16 cellular contexts compared by ENCODE assay signal in the genomic region with DNA sequence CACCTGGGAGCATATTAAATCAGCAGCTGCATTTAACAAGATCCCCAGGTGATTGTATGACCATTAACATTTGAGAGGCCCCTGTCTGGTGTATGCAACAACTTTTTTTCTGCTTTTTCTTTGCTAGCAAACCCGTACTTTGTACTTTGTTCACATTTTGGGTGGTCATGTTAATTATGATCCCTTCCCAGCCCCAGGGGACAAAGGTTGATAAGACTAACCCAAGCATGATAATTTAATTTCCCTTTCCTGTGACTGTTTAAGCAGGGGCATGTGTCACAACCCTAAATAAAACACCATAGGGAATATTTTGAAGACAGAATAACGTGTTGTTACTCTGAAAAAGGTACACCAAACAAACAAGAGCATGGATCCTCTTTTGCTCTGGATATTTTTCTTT.
A peak's percentile ranks its signal among the peaks of the same experiment; 100 is the strongest.
DNase-seq lines count a peak whose midpoint lies in the region; FAIRE-seq and TF ChIP-seq lines count a peak whose summit lies in the region.
"Had no signal": no experiment of that assay in that cellular context is flagged by ENCODE, and none has a peak within 500 bp of the region (broad histone marks: within the 10 kb centered on the region; RNA-seq: fewer than 3 reads in every experiment).

No MANE protein-coding gene starts in this region.

- H3K4me3 ChIP-seq in mesendoderm (ENCODE audit: low read length), result no peak overlapping the region
- no peak overlapping the region for H3K4me3 ChIP-seq in lower leg skin (ENCODE audit: low read depth, poor library complexity, severe bottlenecking)
- H3K4me3 ChIP-seq in osteoblast (ENCODE audit: insufficient read depth, low read length), result no peak overlapping the region
- H3K4me3 ChIP-seq: SJCRH30 had no signal

- no CpG with 5 or more reads among the region's 2 CpGs for WGBS in mesendoderm (ENCODE audit: extremely low coverage, insufficient coverage, low lambda C conversion rate)
- WGBS in lower leg skin, 2 donors, result 37 to 53% methylated on average over 2 of the region's 2 CpGs

- H2AFZ ChIP-seq in osteoblast (ENCODE audit: low read length), result no peak overlapping the region

- H2BK15ac ChIP-seq in mesendoderm (replicated peaks; ENCODE audit: low read depth), result no peak overlapping the region

- H3K9me3 ChIP-seq in osteoblast (ENCODE audit: low read depth, low read length), result no peaks in the 10 kb centered on the region
- H3K9me3 ChIP-seq: SJCRH30 had no signal

- no peak overlapping the region for H4K5ac ChIP-seq in mesendoderm (ENCODE audit: low read length)

- H4K20me1 ChIP-seq in osteoblast (ENCODE audit: insufficient read depth, low read length), result no peaks in the 10 kb centered on the region

- intact Hi-C loops in lower leg skin (cut with DNase I; ENCODE audit: low total_unique reads), result no loop called here

- no peak overlapping the region for H2AK5ac ChIP-seq in mesendoderm (ENCODE audit: low read length)

- no peaks in the 10 kb centered on the region for H3K27me3 ChIP-seq in mesendoderm (ENCODE audit: insufficient read depth, low read length, poor library complexity)
- no peaks in the 10 kb centered on the region for H3K27me3 ChIP-seq in osteoblast (ENCODE audit: insufficient read depth, low read length)
- H3K27me3 ChIP-seq: SJCRH30 had no signal

- H3K9ac ChIP-seq in mesendoderm (ENCODE audit: low read length), result no peak overlapping the region

- H3K56ac ChIP-seq in mesendoderm (ENCODE audit: low read length), result no peak overlapping the region

- H4K8ac ChIP-seq in mesendoderm (ENCODE audit: low read depth, low read length), result no peak overlapping the region

- H2BK5ac ChIP-seq in mesendoderm (ENCODE audit: low read length), result no peak overlapping the region

- no peak overlapping the region for H3K23ac ChIP-seq in mesendoderm (ENCODE audit: low read length)

- no peaks in the 10 kb centered on the region for H3K4me1 ChIP-seq in mesendoderm (ENCODE audit: control insufficient read depth, low read depth, low read length)
- no peaks in the 10 kb centered on the region for H3K4me1 ChIP-seq in osteoblast (ENCODE audit: insufficient read depth, low read length)
- H3K4me1 ChIP-seq: SJCRH30 had no signal

- H3K79me2 ChIP-seq in mesendoderm (ENCODE audit: control insufficient read depth, insufficient read depth, low read length) (no peaks in the 10 kb centered on the region), osteoblast (ENCODE audit: insufficient read depth, low read length) (no peaks in the 10 kb centered on the region)

- DNase-seq in NCI-H1417 (lab: John Stamatoyannopoulos, UW) (peak in 2 of 3 experiments; percentile 12 to 63), NCI-H1417 treated with DMSO at 0.1 percent for 48 hours (lab: John Stamatoyannopoulos, UW) (no peak), HuH-7.5 (ENCODE audit: low spot score) (peak; percentile 0), NCI-H69 (lab: John Stamatoyannopoulos, UW) (peak; percentile 87), mesendoderm (peak; percentile 25), HTR-8/SVneo (ENCODE audit: insufficient read length, low spot score) (no peak), lower leg skin (ENCODE audit: low spot score in 2 of 2) (no peak), osteoblast (ENCODE audit: insufficient read length, low spot score, missing footprints) (no peak)
- DNase-seq: DMS79 treated with DMSO at 0.1 percent for 48 hours, KG1, NCI-H187, NCI-H2227 treated with DMSO at 0.1 percent for 48 hours, SJCRH30, T-cell had no signal

- no peak overlapping the region for H3K4ac ChIP-seq in mesendoderm (ENCODE audit: low read depth, low read length)

- H3K36me3 ChIP-seq in mesendoderm (ENCODE audit: control insufficient read depth, insufficient read depth, low read length) (no peaks in the 10 kb centered on the region), osteoblast (ENCODE audit: insufficient read depth, low read length) (no peaks in the 10 kb centered on the region)
- H3K36me3 ChIP-seq: SJCRH30 had no signal

- TF ChIP-seq CTCF in lower leg skin (IDR thresholded peaks at IDR 0.05), result no peak
- no peak for TF ChIP-seq CTCF in osteoblast (IDR thresholded peaks at IDR 0.05; ENCODE audit: extremely low read depth, low read depth, low read length)

- H3K79me1 ChIP-seq in mesendoderm (ENCODE audit: low read length), result no peaks in the 10 kb centered on the region

- H3K27ac ChIP-seq in mesendoderm (ENCODE audit: low read depth, low read length) (no peak overlapping the region), osteoblast (ENCODE audit: low read depth, low read length) (no peak overlapping the region)
- H3K27ac ChIP-seq: 22Rv1, RWPE1, SJCRH30 had no signal

- no peak for TF ChIP-seq POLR2A in lower leg skin (IDR thresholded peaks at IDR 0.05)

- H2BK120ac ChIP-seq in mesendoderm (ENCODE audit: low read depth, low read length), result no peak overlapping the region

- FAIRE-seq in HTR-8/SVneo (lab: Jason Lieb, UNC), result no peak

- H3K4me2 ChIP-seq in mesendoderm (ENCODE audit: low read length) (no peak overlapping the region), osteoblast (ENCODE audit: insufficient read depth, low read length) (no peak overlapping the region)

- H3K18ac ChIP-seq in mesendoderm (ENCODE audit: low read length), result no peak overlapping the region

Comparison
In these comparisons a context has a peak if more than half of its experiments do, and no peak if none do; other contexts are left out.
1. DNase-seq: peak in NCI-H1417 (2 of 3), HuH-7.5 (single experiment), NCI-H69 (single experiment) and mesendoderm (single experiment); none in NCI-H1417 treated with DMSO at 0.1 percent for 48 hours (single experiment), HTR-8/SVneo (single experiment), lower leg skin (0 of 2) and osteoblast (single experiment).